Comparison of ENCODE assay signal across 8 cellular contexts in genomic region chr3:128123538-128124368, GRCh38. TPM values are rescaled to one million over a fixed set of nuclear protein-coding genes. Genes with fewer than 3 reads are reported as not detected.
A peak's percentile ranks its signal among the peaks of the same experiment; 100 is the strongest.
DNase-seq lines count a peak whose midpoint lies in the region; ATAC-seq and TF ChIP-seq lines count a peak whose summit lies in the region.

Gene RUVBL1, minus strand, starts transcription at chr3:128123812. Its CDS starts 88 bp downstream, at chr3:128123724.

- H3K4me1 ChIP-seq in parathyroid adenoma (peaks cover 4% of the 10 kb centered on the region), tibial nerve (peaks cover 0 to 15% (median 10%) of the 10 kb centered on the region in 4 donors)

- peak within 1 kb of the TSS; percentile 96 for H3K27ac Mint-ChIP-seq in activated naive CD8-positive, alpha-beta T cell treated with anti-CD3 and anti-CD28 coated beads, Interleukin-2, amount 50 U/mL, for 24 hours

- H3K27ac ChIP-seq in parathyroid adenoma = peak within 1 kb of the TSS; percentile 65
- H3K27ac ChIP-seq in tibial nerve = peak within 1 kb of the TSS; percentile 54 to 77 (median 74)

- peak within 1 kb of the TSS; percentile 96 for H3K4me3 Mint-ChIP-seq in activated naive CD8-positive, alpha-beta T cell treated with anti-CD3 and anti-CD28 coated beads, Interleukin-2, amount 50 U/mL, for 24 hours

- H3K27me3 ChIP-seq in parathyroid adenoma (ENCODE audit: control insufficient read depth, insufficient read depth, low read length) (no peaks in the 10 kb centered on the region), tibial nerve (no peaks in the 10 kb centered on the region)

- 5 to 7% methylated on average over 24 to 34 of the region's 47 CpGs for WGBS in tibial nerve, 2 donors

- TF ChIP-seq CTCF in GM12865 (IDR thresholded peaks at IDR 0.05; ENCODE audit: insufficient read depth, low read depth, low read length, missing control alignments) (no peak), parathyroid adenoma (IDR thresholded peaks at IDR 0.05) (no peak), tibial nerve (IDR thresholded peaks at IDR 0.05) (peak in 1 of 5 experiments; percentile 25)

- intact Hi-C loops in Right ventricle myocardium superior (cut with DNase I) = no loop called here

- peaks cover 20% of the 10 kb centered on the region for H3K36me3 Mint-ChIP-seq in activated naive CD8-positive, alpha-beta T cell treated with anti-CD3 and anti-CD28 coated beads, Interleukin-2, amount 50 U/mL, for 24 hours (ENCODE audit: low read depth)

- DNase-seq in GM12865 (ENCODE audit: low read depth) (peak; percentile 98), NCI-H1417 treated with DMSO at 0.1 percent for 48 hours (lab: John Stamatoyannopoulos, UW) (peak; percentile 99), SW480 (ENCODE audit: low spot score) (peak; percentile 98), Right ventricle myocardium superior (peak; percentile 99), tibial nerve (ENCODE audit: low spot score in 2 of 2) (peak; percentile 88 to 91)
- DNase-seq in activated naive CD8-positive, alpha-beta T cell treated with anti-CD3 and anti-CD28 coated beads, Interleukin-2, amount 50 U/mL, for 24 hours = peak; percentile 96

- H3K36me3 ChIP-seq in parathyroid adenoma (ENCODE audit: control insufficient read depth, insufficient read depth, low read length) = no peaks in the 10 kb centered on the region
- H3K36me3 ChIP-seq in tibial nerve = peaks cover 0 to 10% (median 0%) of the 10 kb centered on the region in 3 donors

- H3K9me3 ChIP-seq in parathyroid adenoma (ENCODE audit: control insufficient read depth, low read length) (no peaks in the 10 kb centered on the region), tibial nerve (no peaks in the 10 kb centered on the region)

- peaks cover 30% of the 10 kb centered on the region for H3K4me1 Mint-ChIP-seq in activated naive CD8-positive, alpha-beta T cell treated with anti-CD3 and anti-CD28 coated beads, Interleukin-2, amount 50 U/mL, for 24 hours

- peak; percentile 97 for ATAC-seq in HG02763 (IDR thresholded peaks at IDR 0.05; ENCODE audit: unreplicated experiment)
- peak; percentile 99 for ATAC-seq in activated naive CD8-positive, alpha-beta T cell treated with anti-CD3 and anti-CD28 coated beads, Interleukin-2, amount 50 U/mL, for 24 hours
- peak; percentile 100 for ATAC-seq in Right ventricle myocardium superior (ENCODE audit: poor library complexity)

- H3K4me2 ChIP-seq in parathyroid adenoma (ENCODE audit: low read length) = peak within 1 kb of the TSS; percentile 56

- no peaks in the 10 kb centered on the region for H3K27me3 Mint-ChIP-seq in activated naive CD8-positive, alpha-beta T cell treated with anti-CD3 and anti-CD28 coated beads, Interleukin-2, amount 50 U/mL, for 24 hours

- peak; percentile 20 to 21 for TF ChIP-seq POLR2A in tibial nerve (IDR thresholded peaks at IDR 0.05)

- H3K4me3 ChIP-seq in GM12865 (ENCODE audit: low read depth, low read length) (peak within 1 kb of the TSS; percentile 75), parathyroid adenoma (ENCODE audit: low read depth, low read length) (peak within 1 kb of the TSS; percentile 79), tibial nerve (peak within 1 kb of the TSS; percentile 62 to 92 (median 76))

- TF ChIP-seq EP300 in tibial nerve (IDR thresholded peaks at IDR 0.05) = peak; percentile 81 to 92

- peaks cover 3% of the 10 kb centered on the region for H3K79me2 ChIP-seq in parathyroid adenoma

- peak within 1 kb of the TSS; percentile 71 for H2AFZ ChIP-seq in parathyroid adenoma

- H3K9me3 Mint-ChIP-seq in activated naive CD8-positive, alpha-beta T cell treated with anti-CD3 and anti-CD28 coated beads, Interleukin-2, amount 50 U/mL, for 24 hours = peaks cover 5% of the 10 kb centered on the region

- H3K9ac ChIP-seq in parathyroid adenoma = peak within 1 kb of the TSS; percentile 38

RNA-seq across cellular contexts. Expression of gene RUVBL1, which starts in this region (rescaled TPM):
- 21.0 TPM for total RNA-seq in Right ventricle myocardium superior
- 10 to 100 TPM; 29.7 to 41.7 (median 34.1) TPM for total RNA-seq in tibial nerve

Comparison
In these comparisons a context has a peak if more than half of its experiments do, and no peak if none do; other contexts are left out.
1. Peak in every context shown above with its lines: DNase-seq, ATAC-seq, H3K4me3 ChIP-seq and H3K27ac ChIP-seq.